ENCODE assay signal across 28 cellular contexts in the genomic region with DNA sequence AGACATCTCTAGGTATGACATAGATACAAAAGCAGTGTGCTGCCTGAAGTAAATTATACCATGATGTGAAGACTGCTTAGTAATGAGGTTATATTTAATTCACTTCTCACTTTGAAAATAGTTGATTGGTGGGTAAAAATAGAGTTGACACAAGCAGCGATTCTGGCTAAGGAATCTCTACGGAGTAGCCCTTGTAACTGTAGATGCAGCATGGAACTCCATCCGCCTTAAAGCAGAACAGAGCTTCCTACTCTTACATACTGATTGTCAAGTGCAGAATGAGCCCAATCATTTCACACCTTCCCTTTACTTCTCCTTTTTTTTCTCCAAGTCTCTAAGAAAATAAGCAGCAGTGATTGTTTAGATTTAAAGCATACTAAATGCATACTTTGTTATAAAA.
"Had no signal": no experiment of that assay in that cellular context is flagged by ENCODE, and none has a peak within 500 bp of the region (broad histone marks: within the 10 kb centered on the region; RNA-seq: fewer than 3 reads in every experiment).

No MANE protein-coding gene starts in this region.

- H3K27me3 Mint-ChIP-seq: activated CD4-positive, alpha-beta memory T cell treated with anti-CD3 and anti-CD28 coated beads, Interleukin-2, amount 10 ng/mL, durations not matched to agents 7 days and 5 days; activated naive CD8-positive, alpha-beta T cell; activated T-helper 17 cell treated with anti-CD3 and anti-CD28 coated beads, Interleukin-2, amount 50 U/mL, for 72 hours; central memory CD8-positive, alpha-beta T cell; T-cell had no signal

- H3K4me3 Mint-ChIP-seq: activated CD4-positive, alpha-beta memory T cell treated with anti-CD3 and anti-CD28 coated beads, Interleukin-2, amount 10 ng/mL, durations not matched to agents 7 days and 5 days; activated naive CD4-positive, alpha-beta T cell treated with anti-CD3 and anti-CD28 coated beads for 36 hours; activated naive CD8-positive, alpha-beta T cell; activated T-helper 17 cell treated with anti-CD3 and anti-CD28 coated beads, Interleukin-2, amount 50 U/mL, for 72 hours; brain; central memory CD8-positive, alpha-beta T cell; T-cell had no signal

- H3K27ac Mint-ChIP-seq: activated CD4-positive, alpha-beta memory T cell treated with anti-CD3 and anti-CD28 coated beads, Interleukin-2, amount 10 ng/mL, durations not matched to agents 7 days and 5 days; activated naive CD4-positive, alpha-beta T cell treated with anti-CD3 and anti-CD28 coated beads for 36 hours; activated naive CD8-positive, alpha-beta T cell; activated T-helper 17 cell treated with anti-CD3 and anti-CD28 coated beads, Interleukin-2, amount 50 U/mL, for 72 hours; brain; T-cell had no signal

- H3K27me3 ChIP-seq: MG63 had no signal

- H3K36me3 Mint-ChIP-seq: activated naive CD8-positive, alpha-beta T cell; brain; T-cell had no signal

- DNase-seq: activated CD4-positive, alpha-beta memory T cell treated with anti-CD3 and anti-CD28 coated beads, Interleukin-2, amount 10 ng/mL, durations not matched to agents 7 days and 5 days; activated CD4-positive, alpha-beta T cell treated with anti-CD3 and anti-CD28 coated beads, Interleukin-2, amount 50 U/mL, for 1 hour; activated CD4-positive, CD25-positive, alpha-beta regulatory T cell; activated gamma-delta T cell; activated naive CD4-positive, alpha-beta T cell treated with anti-CD3 and anti-CD28 coated beads for 36 hours; activated T-cell treated with anti-CD3 and anti-CD28 coated beads for 4 hours; activated T-cell treated with anti-CD3 and anti-CD28 coated beads, Interleukin-2, amount 50 U/mL, for 48 hours; amygdala; MG63; NCI-H1048; NCI-H2029; NCI-H2107; NCI-H2171 treated with DMSO at 0.1 percent for 48 hours; NCI-H226; NCI-H510A; NCI-H526 treated with DMSO at 0.1 percent for 48 hours; NCI-H82; PC-9; SHP77 treated with DMSO at 0.1 percent for 48 hours; T-cell; T-helper 2 cell; T1000 had no signal

- H3K4me3 ChIP-seq: MG63, PC-9 had no signal

- ATAC-seq: activated T-helper 17 cell treated with anti-CD3 and anti-CD28 coated beads, Interleukin-2, amount 50 U/mL, for 72 hours; T-cell had no signal

- FAIRE-seq: astrocyte had no signal

- H3K4me2 ChIP-seq: PC-9 had no signal

- H3K9me3 ChIP-seq: MG63 had no signal

- H3K4me1 Mint-ChIP-seq: activated CD4-positive, alpha-beta memory T cell treated with anti-CD3 and anti-CD28 coated beads, Interleukin-2, amount 10 ng/mL, durations not matched to agents 7 days and 5 days; activated T-helper 17 cell treated with anti-CD3 and anti-CD28 coated beads, Interleukin-2, amount 50 U/mL, for 72 hours; brain; central memory CD8-positive, alpha-beta T cell; T-cell had no signal

- H3K27ac ChIP-seq: PC-9, VCaP had no signal

- H2AFZ ChIP-seq: PC-9 had no signal

- H3K9me3 Mint-ChIP-seq: activated CD4-positive, alpha-beta memory T cell treated with anti-CD3 and anti-CD28 coated beads, Interleukin-2, amount 10 ng/mL, durations not matched to agents 7 days and 5 days; activated naive CD4-positive, alpha-beta T cell treated with anti-CD3 and anti-CD28 coated beads for 36 hours; activated T-helper 17 cell treated with anti-CD3 and anti-CD28 coated beads, Interleukin-2, amount 50 U/mL, for 72 hours; central memory CD8-positive, alpha-beta T cell had no signal

- H3K36me3 ChIP-seq: MG63 had no signal
